ENCODE assay signal across 21 cellular contexts in genomic region chr2:217459675-217460405, GRCh38.
"Had no signal": no experiment of that assay in that cellular context is flagged by ENCODE, and none has a peak within 500 bp of the region (broad histone marks: within the 10 kb centered on the region; RNA-seq: fewer than 3 reads in every experiment).

No MANE protein-coding gene starts in this region.

- H3K36me3 ChIP-seq: adrenal gland, cardiac muscle cell, left ventricle myocardium inferior, sigmoid colon, spleen, upper lobe of right lung, WERI-Rb-1 had no signal

- DNase-seq: activated CD4-positive, alpha-beta T cell treated with anti-CD3 and anti-CD28 coated beads for 1 hour; activated effector memory CD4-positive, alpha-beta T cell treated with anti-CD3 and anti-CD28 coated beads, Interleukin-2, amount 50 U/mL, for 16 hours; activated T-cell treated with anti-CD3 and anti-CD28 coated beads, Interleukin-2, amount 50 U/mL, for 72 hours; adrenal gland; dermis blood vessel endothelial cell; effector memory CD8-positive, alpha-beta T cell; foreskin melanocyte; head of caudate nucleus; left ventricle myocardium inferior; mammary epithelial cell; midbrain; nephron progenitor cell; nucleus accumbens; posterior cingulate gyrus; sigmoid colon; spleen; stimulated activated naive B cell treated with anti-CD40 and anti-IgM and Interleukin-4, amounts not matched to agents 10 μg/mL and 1 μg/mL and 100 μg/mL, for 72 hours; upper lobe of right lung; WERI-Rb-1 had no signal

- H3K4me3 ChIP-seq: adrenal gland, cardiac muscle cell, left ventricle myocardium inferior, sigmoid colon, spleen, upper lobe of right lung had no signal

- ATAC-seq: activated naive CD4-positive, alpha-beta T cell treated with anti-CD3 and anti-CD28 coated beads, Interleukin-2, amount 50 U/mL, for 72 hours; activated T-cell treated with anti-CD3 and anti-CD28 coated beads, Interleukin-2, amount 50 U/mL, for 72 hours; effector memory CD8-positive, alpha-beta T cell; stimulated activated naive B cell treated with anti-CD40 and anti-IgM and Interleukin-4, amounts not matched to agents 10 μg/mL and 1 μg/mL and 100 μg/mL, for 72 hours; upper lobe of right lung had no signal

- H3K27me3 ChIP-seq: adrenal gland, cardiac muscle cell, sigmoid colon, upper lobe of right lung had no signal

- H3K9me3 ChIP-seq: adrenal gland, left ventricle myocardium inferior, sigmoid colon, spleen, upper lobe of right lung had no signal

- H3K4me1 ChIP-seq: adrenal gland, left ventricle myocardium inferior, spleen, upper lobe of right lung had no signal

- H3K27ac ChIP-seq: adrenal gland, cardiac muscle cell, left ventricle myocardium inferior, sigmoid colon, spleen, upper lobe of right lung, WERI-Rb-1 had no signal
